Comparison of ENCODE assay signal across 13 cellular contexts in the genomic region with DNA sequence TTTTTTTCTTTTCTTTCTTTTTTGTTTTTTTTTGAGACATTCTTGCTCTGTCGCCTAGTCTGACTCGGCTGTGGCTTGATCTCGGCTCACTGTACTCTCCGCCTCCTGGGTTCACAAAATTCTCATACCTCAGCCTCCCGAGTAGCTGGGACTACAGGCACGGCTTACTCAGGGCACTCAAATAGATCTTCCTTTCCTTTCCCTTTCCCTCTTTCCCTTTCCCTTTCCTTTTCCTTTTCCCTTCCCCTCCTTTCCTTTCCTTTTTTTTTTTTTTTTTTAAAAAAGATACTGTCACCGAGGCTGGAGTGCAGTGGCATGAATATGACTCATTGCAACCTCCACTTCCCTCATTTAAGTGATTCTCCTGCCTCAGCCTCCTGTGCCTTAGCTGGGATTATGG.
"Had no signal": no experiment of that assay in that cellular context is flagged by ENCODE, and none has a peak within 500 bp of the region (broad histone marks: within the 10 kb centered on the region; RNA-seq: fewer than 3 reads in every experiment).

No MANE protein-coding gene starts in this region.

- ATAC-seq: activated T-cell treated with anti-CD3 and anti-CD28 coated beads, Interleukin-2, amount 50 U/mL, for 4 hours; heart left ventricle; left lung; natural killer cell; stimulated activated naive CD8-positive, alpha-beta T cell treated with anti-CD3 and anti-CD28 coated beads, Interleukin-15, amount 100 ng/mL, for 72 hours had no signal

- H3K27ac Mint-ChIP-seq: T-helper 1 cell treated with Interleukin-12 subunit alpha and Interleukin-12 subunit beta and Interleukin-4 antibody, amounts not matched to agents 30 μg/mL and 1 μg/mL, for 36 hours had no signal

- DNase-seq: activated naive CD4-positive, alpha-beta T cell treated with Interleukin-2 at 50 U/mL for 16 hours; activated T-cell treated with anti-CD3 and anti-CD28 coated beads, Interleukin-2, amount 50 U/mL, for 4 hours; amygdala; heart left ventricle; islet precursor cell; left lung; natural killer cell; nucleus accumbens; sigmoid colon; stimulated activated CD4-positive, alpha-beta T cell treated with anti-CD3 and anti-CD28 coated beads, Interleukin-12 subunit alpha, Interleukin-12 subunit beta, amount 100 ng/mL, for 4 hours; stimulated activated naive CD8-positive, alpha-beta T cell treated with anti-CD3 and anti-CD28 coated beads, Interleukin-15, amount 100 ng/mL, for 72 hours; testis had no signal

- H3K27me3 Mint-ChIP-seq: stimulated activated naive CD8-positive, alpha-beta T cell treated with anti-CD3 and anti-CD28 coated beads, Interleukin-15, amount 100 ng/mL, for 72 hours had no signal

- H3K9me3 Mint-ChIP-seq: activated T-cell treated with anti-CD3 and anti-CD28 coated beads, Interleukin-2, amount 50 U/mL, for 4 hours; natural killer cell; stimulated activated naive CD8-positive, alpha-beta T cell treated with anti-CD3 and anti-CD28 coated beads, Interleukin-15, amount 100 ng/mL, for 72 hours; T-helper 1 cell treated with Interleukin-12 subunit alpha and Interleukin-12 subunit beta and Interleukin-4 antibody, amounts not matched to agents 30 μg/mL and 1 μg/mL, for 36 hours had no signal

- H3K4me3 Mint-ChIP-seq: activated T-cell treated with anti-CD3 and anti-CD28 coated beads, Interleukin-2, amount 50 U/mL, for 4 hours; natural killer cell; stimulated activated naive CD8-positive, alpha-beta T cell treated with anti-CD3 and anti-CD28 coated beads, Interleukin-15, amount 100 ng/mL, for 72 hours; T-helper 1 cell treated with Interleukin-12 subunit alpha and Interleukin-12 subunit beta and Interleukin-4 antibody, amounts not matched to agents 30 μg/mL and 1 μg/mL, for 36 hours had no signal

- H3K36me3 Mint-ChIP-seq: natural killer cell had no signal
